ENCODE assay signal across 6 cellular contexts in the genomic region with DNA sequence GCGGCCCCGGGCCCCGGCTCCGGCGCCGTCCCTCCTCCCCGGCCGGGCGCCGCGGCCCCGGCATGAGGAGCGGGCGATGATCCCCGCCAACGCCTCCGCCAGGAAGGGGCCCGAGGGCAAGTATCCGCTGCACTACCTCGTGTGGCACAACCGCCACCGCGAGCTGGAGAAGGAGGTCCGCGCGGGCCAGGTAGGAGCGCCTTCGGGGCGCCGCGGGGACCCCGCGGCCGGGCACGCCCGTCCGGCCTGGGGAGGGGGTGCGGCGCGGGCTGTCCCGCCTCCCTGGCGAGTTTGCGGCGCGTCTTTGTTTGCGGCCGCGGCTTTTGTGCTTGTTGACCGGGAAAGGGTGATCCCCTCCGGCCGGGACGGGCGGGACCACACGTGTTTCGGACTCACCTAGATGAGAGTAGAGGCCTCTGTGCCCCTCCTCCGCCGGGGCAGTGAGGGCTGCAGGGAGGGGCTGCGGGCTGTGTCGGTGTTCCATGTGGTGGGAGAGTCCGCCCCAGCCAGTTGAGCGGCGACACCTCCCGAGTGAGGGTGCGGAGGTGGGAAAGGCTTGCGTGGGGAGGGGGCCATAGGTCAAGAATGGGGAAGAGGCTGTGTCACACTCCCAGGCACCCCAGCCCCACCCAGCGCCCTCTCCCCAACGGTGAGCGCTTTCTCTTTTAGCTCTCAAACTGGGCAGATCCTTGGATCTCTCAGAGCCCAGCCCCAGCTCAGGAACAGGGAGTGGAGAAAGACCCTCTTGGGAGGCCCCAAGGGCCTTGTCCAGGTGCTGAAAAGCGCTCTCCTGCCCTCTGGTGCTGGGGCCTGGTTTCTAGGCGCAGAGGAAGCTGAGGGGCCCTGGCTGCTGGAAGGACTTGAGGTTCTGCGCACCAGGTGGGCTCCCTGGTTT. TPM values are rescaled to one million over a fixed set of nuclear protein-coding genes. Genes with fewer than 3 reads are reported as not detected.
A peak's percentile ranks its signal among the peaks of the same experiment; 100 is the strongest.
DNase-seq lines count a peak whose midpoint lies in the region; ATAC-seq, FAIRE-seq and TF ChIP-seq lines count a peak whose summit lies in the region.

No MANE protein-coding gene starts in this region.

- ATAC-seq in activated T-helper 17 cell treated with anti-CD3 and anti-CD28 coated beads, Interleukin-2, amount 50 U/mL, for 72 hours (replicated peaks) = peak; percentile 11

- FAIRE-seq in H54 (lab: Jason Lieb, UNC) = no peak

- no peak for TF ChIP-seq POLR2A in lower leg skin (IDR thresholded peaks at IDR 0.05)
- TF ChIP-seq POLR2A in H54 (IDR thresholded peaks at IDR 0.05; ENCODE audit: low read depth, low read length) = no peak

- peak overlapping the region; percentile 71 for H3K4me3 Mint-ChIP-seq in activated T-helper 17 cell treated with anti-CD3 and anti-CD28 coated beads, Interleukin-2, amount 50 U/mL, for 72 hours

- 13 to 24% methylated on average over 17 to 28 of the region's 71 CpGs for WGBS in lower leg skin, 2 donors

- H3K9me3 Mint-ChIP-seq in activated T-helper 17 cell treated with anti-CD3 and anti-CD28 coated beads, Interleukin-2, amount 50 U/mL, for 72 hours = no peaks in the 10 kb centered on the region

- intact Hi-C loops in lower leg skin (cut with DNase I; ENCODE audit: low total_unique reads) = no loop called here

- TF ChIP-seq CTCF in lower leg skin (IDR thresholded peaks at IDR 0.05) = no peak

- H3K4me3 ChIP-seq in lower leg skin (ENCODE audit: low read depth, poor library complexity, severe bottlenecking) = peak overlapping the region; percentile 51

- H3K27me3 Mint-ChIP-seq in activated T-helper 17 cell treated with anti-CD3 and anti-CD28 coated beads, Interleukin-2, amount 50 U/mL, for 72 hours = no peaks in the 10 kb centered on the region

- peak; percentile 33 for DNase-seq in stimulated activated CD4-positive, alpha-beta T cell treated with anti-CD3 and anti-CD28 coated beads, Interleukin-4, amount 100 ng/mL, for 24 hours
- no peak for DNase-seq in stimulated activated CD4-positive, alpha-beta T cell treated with anti-CD3 and anti-CD28 coated beads, Interleukin-1b, Interleukin-23, amount 100 ng/mL, for 48 hours
- DNase-seq in lower leg skin (ENCODE audit: low spot score in 2 of 2) (peak in 1 of 2 donors; percentile 18), H54 (ENCODE audit: insufficient read length, low spot score) (no peak), GM03348 (ENCODE audit: low spot score) (no peak)

- no peak overlapping the region for H3K27ac Mint-ChIP-seq in activated T-helper 17 cell treated with anti-CD3 and anti-CD28 coated beads, Interleukin-2, amount 50 U/mL, for 72 hours

- no peaks in the 10 kb centered on the region for H3K4me1 Mint-ChIP-seq in activated T-helper 17 cell treated with anti-CD3 and anti-CD28 coated beads, Interleukin-2, amount 50 U/mL, for 72 hours

- no peaks in the 10 kb centered on the region for H3K36me3 Mint-ChIP-seq in activated T-helper 17 cell treated with anti-CD3 and anti-CD28 coated beads, Interleukin-2, amount 50 U/mL, for 72 hours (ENCODE audit: low read depth)

RNA-seq across cellular contexts. Expression of a gene that starts 0.9 kb away (rescaled TPM):
- 10 to 100 TPM; 10.4 to 27.7 TPM for total RNA-seq in activated T-helper 17 cell treated with anti-CD3 and anti-CD28 coated beads, Interleukin-2, amount 50 U/mL, for 72 hours
- total RNA-seq in lower leg skin = 10 to 100 TPM in 2 of 4 donors, 1 to 10 TPM in 2; 8.1 to 18.8 (median 11.7) TPM

RNA-seq across cellular contexts. Expression of a gene that starts 4.3 kb away (rescaled TPM):
- 10 to 100 TPM; 52.4 to 65.7 TPM for total RNA-seq in activated T-helper 17 cell treated with anti-CD3 and anti-CD28 coated beads, Interleukin-2, amount 50 U/mL, for 72 hours
- total RNA-seq in lower leg skin = 10 to 100 TPM; 44.0 to 67.1 (median 51.3) TPM

RNA-seq across cellular contexts. Expression of a gene that starts 25.3 kb away (rescaled TPM):
- total RNA-seq in activated T-helper 17 cell treated with anti-CD3 and anti-CD28 coated beads, Interleukin-2, amount 50 U/mL, for 72 hours = 10 to 100 TPM; 45.7 to 58.1 TPM
- 10 to 100 TPM; 30.2 to 55.8 (median 34.5) TPM for total RNA-seq in lower leg skin

RNA-seq across cellular contexts. Expression of a gene that starts 27.0 kb away (rescaled TPM):
- total RNA-seq in activated T-helper 17 cell treated with anti-CD3 and anti-CD28 coated beads, Interleukin-2, amount 50 U/mL, for 72 hours = 10 to 100 TPM; 10.1 to 15.1 TPM
- total RNA-seq in lower leg skin = 10 to 100 TPM in 1 of 4 donors, 1 to 10 TPM in 3; 4.1 to 10.4 (median 7.5) TPM

RNA-seq across cellular contexts. Expression of a gene that starts 28.9 kb away (rescaled TPM):
- 10 to 100 TPM in 1 of 2 donors, 1 to 10 TPM in 1; 2.5 to 12.0 TPM for total RNA-seq in activated T-helper 17 cell treated with anti-CD3 and anti-CD28 coated beads, Interleukin-2, amount 50 U/mL, for 72 hours
- 10 to 100 TPM in 2 of 4 donors, 1 to 10 TPM in 2; 5.7 to 19.0 (median 8.7) TPM for total RNA-seq in lower leg skin
